ENCODE assay signal across 14 cellular contexts in genomic region chrX:38271154-38271716, GRCh38. TPM values are rescaled to one million over a fixed set of nuclear protein-coding genes. Genes with fewer than 3 reads are reported as not detected.
A peak's percentile ranks its signal among the peaks of the same experiment; 100 is the strongest.
DNase-seq lines count a peak whose midpoint lies in the region; ATAC-seq and TF ChIP-seq lines count a peak whose summit lies in the region.
"Had no signal": no experiment of that assay in that cellular context is flagged by ENCODE, and none has a peak within 500 bp of the region (broad histone marks: within the 10 kb centered on the region; RNA-seq: fewer than 3 reads in every experiment).

No MANE protein-coding gene starts in this region.

- H3K4me1 Mint-ChIP-seq in stimulated activated memory B cell treated with anti-CD40 and anti-IgM and Interleukin-4, amounts not matched to agents 10 μg/mL and 1 μg/mL and 100 μg/mL, for 72 hours: peaks cover 17% of the 10 kb centered on the region

- peak; percentile 79 for ATAC-seq in GM21786 (IDR thresholded peaks at IDR 0.05; ENCODE audit: unreplicated experiment)
- ATAC-seq in HG03442 (IDR thresholded peaks at IDR 0.05; ENCODE audit: unreplicated experiment): peak; percentile 67
- ATAC-seq in stimulated activated memory B cell treated with anti-CD40 and anti-IgM and Interleukin-4, amounts not matched to agents 10 μg/mL and 1 μg/mL and 100 μg/mL, for 72 hours: peak; percentile 16
- no peak for ATAC-seq in Right ventricle myocardium superior (ENCODE audit: poor library complexity)
- ATAC-seq in HG03460 (IDR thresholded peaks at IDR 0.05; ENCODE audit: unreplicated experiment): no peak

- no peak for TF ChIP-seq CTCF in GM13977 (IDR thresholded peaks at IDR 0.05; ENCODE audit: extremely low read depth, insufficient read depth, missing control alignments)

- intact Hi-C loops in Right ventricle myocardium superior (cut with DNase I): loop anchor here (10.0 kb wide), 1 partner anchor 66 kb away; no protein-coding TSS in a partner anchor

- H3K36me3 Mint-ChIP-seq in stimulated activated memory B cell treated with anti-CD40 and anti-IgM and Interleukin-4, amounts not matched to agents 10 μg/mL and 1 μg/mL and 100 μg/mL, for 72 hours: peaks cover 12% of the 10 kb centered on the region

- peak; percentile 3 for DNase-seq in SIG-M5 treated with dmso at 0.1 percent for 504 hours (lab: John Stamatoyannopoulos, UW; ENCODE audit: unreplicated experiment)
- DNase-seq in SIG-M5 (lab: John Stamatoyannopoulos, UW): no peak
- no peak for DNase-seq in Right ventricle myocardium superior
- no peak for DNase-seq in GM13977 (ENCODE audit: low spot score)
- DNase-seq: ACHN; naive B cell; NCI-H187; stimulated activated CD4-positive, alpha-beta T cell treated with anti-CD3 and anti-CD28 coated beads, Interleukin-12 subunit alpha, Interleukin-12 subunit beta, amount 100 ng/mL, for 4 hours had no signal

- no peaks in the 10 kb centered on the region for H3K9me3 Mint-ChIP-seq in stimulated activated memory B cell treated with anti-CD40 and anti-IgM and Interleukin-4, amounts not matched to agents 10 μg/mL and 1 μg/mL and 100 μg/mL, for 72 hours
- H3K9me3 Mint-ChIP-seq: naive B cell; stimulated activated naive CD8-positive, alpha-beta T cell treated with anti-CD3 and anti-CD28 coated beads, Interleukin-15, Interleukin-2, amounts not matched to agents 100 ng/mL and 50 ng/mL, for 24 hours had no signal

- H3K4me3 Mint-ChIP-seq in stimulated activated memory B cell treated with anti-CD40 and anti-IgM and Interleukin-4, amounts not matched to agents 10 μg/mL and 1 μg/mL and 100 μg/mL, for 72 hours: no peak overlapping the region
- H3K4me3 Mint-ChIP-seq: naive B cell; stimulated activated naive CD8-positive, alpha-beta T cell treated with anti-CD3 and anti-CD28 coated beads, Interleukin-15, Interleukin-2, amounts not matched to agents 100 ng/mL and 50 ng/mL, for 24 hours had no signal

- in situ Hi-C loops in GM13977 (cut with MboI; ENCODE audit: low pct_unique_long_range_greater_than_20kb, low sequenced_read_pairs, unreplicated experiment): no loop called here

- no peak overlapping the region for H3K27ac Mint-ChIP-seq in stimulated activated memory B cell treated with anti-CD40 and anti-IgM and Interleukin-4, amounts not matched to agents 10 μg/mL and 1 μg/mL and 100 μg/mL, for 72 hours
- H3K27ac Mint-ChIP-seq: naive B cell; stimulated activated naive CD8-positive, alpha-beta T cell treated with anti-CD3 and anti-CD28 coated beads, Interleukin-15, Interleukin-2, amounts not matched to agents 100 ng/mL and 50 ng/mL, for 24 hours had no signal

- no peaks in the 10 kb centered on the region for H3K27me3 Mint-ChIP-seq in stimulated activated memory B cell treated with anti-CD40 and anti-IgM and Interleukin-4, amounts not matched to agents 10 μg/mL and 1 μg/mL and 100 μg/mL, for 72 hours
- H3K27me3 Mint-ChIP-seq: naive B cell; stimulated activated naive CD8-positive, alpha-beta T cell treated with anti-CD3 and anti-CD28 coated beads, Interleukin-15, Interleukin-2, amounts not matched to agents 100 ng/mL and 50 ng/mL, for 24 hours had no signal

RNA-seq across cellular contexts. Expression of gene SRPX, which starts 50.6 kb away (rescaled TPM):
- 36.1 TPM for total RNA-seq in Right ventricle myocardium superior
- total RNA-seq: G401 had no signal

RNA-seq across cellular contexts. Expression of gene RPGR, which starts 56.1 kb away (rescaled TPM):
- total RNA-seq in Right ventricle myocardium superior: 3.5 TPM

Comparison
In these comparisons a context has a peak if more than half of its experiments do, and no peak if none do; other contexts are left out.
1. ATAC-seq: peak in GM21786 (single experiment), HG03442 (single experiment) and stimulated activated memory B cell treated with anti-CD40 and anti-IgM and Interleukin-4, amounts not matched to agents 10 μg/mL and 1 μg/mL and 100 μg/mL, for 72 hours (single experiment); none in Right ventricle myocardium superior (single experiment) and HG03460 (single experiment).